ENCODE assay signal across 19 cellular contexts in the genomic region with DNA sequence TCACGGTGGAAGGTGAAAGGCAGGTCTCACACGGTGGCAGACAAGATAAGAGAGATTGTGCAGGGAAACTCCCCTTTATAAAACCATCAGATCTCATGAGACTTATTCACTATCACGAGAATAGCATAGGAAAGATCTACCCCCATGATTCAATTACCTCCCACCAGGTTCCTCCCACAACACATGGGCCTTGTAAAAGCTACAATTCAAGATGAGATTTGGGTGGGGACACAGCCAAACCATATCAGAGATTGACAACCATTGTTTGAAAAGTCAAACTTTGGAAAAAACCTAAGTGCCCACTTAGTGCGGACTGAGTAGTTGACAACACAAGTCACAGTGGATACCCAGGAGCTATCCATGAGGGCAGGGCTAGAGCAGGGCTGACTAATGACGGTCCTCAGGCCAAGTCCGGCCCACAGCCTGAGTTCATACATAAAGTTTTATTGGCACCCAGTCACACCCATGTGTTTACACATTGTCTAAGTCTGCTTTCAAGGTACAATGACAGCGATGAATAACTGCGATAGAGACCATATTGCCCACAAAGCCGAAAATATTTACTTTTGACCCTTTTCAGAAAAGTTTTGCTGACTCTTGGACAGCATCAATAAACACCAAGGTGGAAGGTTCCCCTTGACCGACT.
"Had no signal": no experiment of that assay in that cellular context is flagged by ENCODE, and none has a peak within 500 bp of the region (broad histone marks: within the 10 kb centered on the region; RNA-seq: fewer than 3 reads in every experiment).

No MANE protein-coding gene starts in this region.

- H3K9me3 Mint-ChIP-seq: activated B cell treated with CpG ODN at 0.5 μM for 24 hours; activated CD4-positive, alpha-beta T cell treated with anti-CD3 and anti-CD28 coated beads, Interleukin-2, amount 10 ng/mL, durations not matched to agents 24 days and 14 days; nephron progenitor cell had no signal

- DNase-seq: activated B cell treated with CpG ODN at 0.5 μM for 24 hours; activated CD4-positive, alpha-beta T cell treated with anti-CD3 and anti-CD28 coated beads, Interleukin-2, amount 10 ng/mL, durations not matched to agents 24 days and 14 days; activated CD8-positive, alpha-beta memory T cell treated with anti-CD3 and anti-CD28 coated beads, Interleukin-2, amount 50 U/mL, for 4 hours; activated CD8-positive, alpha-beta T cell treated with anti-CD3 and anti-CD28 coated beads, Interleukin-2, amount 10 ng/mL, durations not matched to agents 7 days and 5 days; activated gamma-delta T cell treated with Interleukin-2 at 50 U/mL for 16 hours; activated T-cell treated with anti-CD3 and anti-CD28 coated beads, Interleukin-2, amount 50 U/mL, for 48 hours; amniotic stem cell; caudate nucleus; effector CD4-positive, alpha-beta T cell; esophagus squamous epithelium; hypothalamus; kidney glomerular epithelial cell; nephron progenitor cell; occipital lobe; stimulated activated naive CD4-positive, alpha-beta T cell; substantia nigra; T-helper 2 cell; trophoblast cell had no signal

- H3K36me3 Mint-ChIP-seq: activated naive CD8-positive, alpha-beta T cell had no signal

- H3K9me3 ChIP-seq: esophagus squamous epithelium had no signal

- H3K27ac ChIP-seq: esophagus squamous epithelium had no signal

- H3K36me3 ChIP-seq: esophagus squamous epithelium had no signal

- H3K4me3 Mint-ChIP-seq: activated B cell treated with CpG ODN at 0.5 μM for 24 hours; activated CD4-positive, alpha-beta T cell treated with anti-CD3 and anti-CD28 coated beads, Interleukin-2, amount 10 ng/mL, durations not matched to agents 24 days and 14 days; activated CD8-positive, alpha-beta T cell treated with anti-CD3 and anti-CD28 coated beads, Interleukin-2, amount 10 ng/mL, durations not matched to agents 7 days and 5 days; activated naive CD8-positive, alpha-beta T cell; nephron progenitor cell had no signal

- H3K4me3 ChIP-seq: esophagus squamous epithelium had no signal

- H3K27ac Mint-ChIP-seq: activated B cell treated with CpG ODN at 0.5 μM for 24 hours; activated CD4-positive, alpha-beta T cell treated with anti-CD3 and anti-CD28 coated beads, Interleukin-2, amount 10 ng/mL, durations not matched to agents 24 days and 14 days; activated CD8-positive, alpha-beta T cell treated with anti-CD3 and anti-CD28 coated beads, Interleukin-2, amount 10 ng/mL, durations not matched to agents 7 days and 5 days; activated naive CD8-positive, alpha-beta T cell; nephron progenitor cell had no signal
